Comparison of ENCODE assay signal across 19 cellular contexts in genomic region chrX:70504772-70505450, GRCh38.
DNase-seq lines count a peak whose midpoint lies in the region; ATAC-seq and TF ChIP-seq lines count a peak whose summit lies in the region.
"Had no signal": no experiment of that assay in that cellular context is flagged by ENCODE, and none has a peak within 500 bp of the region (broad histone marks: within the 10 kb centered on the region; RNA-seq: fewer than 3 reads in every experiment).

No MANE protein-coding gene starts in this region.

- intact Hi-C loops in activated naive CD4-positive, alpha-beta T cell treated with anti-CD3 and anti-CD28 coated beads for 36 hours (cut with micrococcal nuclease), result loop anchor here (5.0 kb wide), 1 partner anchor 33 kb away; no protein-coding TSS in a partner anchor
- intact Hi-C loops in activated CD4-positive, alpha-beta memory T cell treated with anti-CD3 and anti-CD28 coated beads for 36 hours (cut with micrococcal nuclease), result loop anchor here (2.0 to 5.0 kb wide), 2 partner anchors 47 to 50 kb away; no protein-coding TSS in a partner anchor

- CTCF ChIA-PET in activated naive CD4-positive, alpha-beta T cell treated with anti-CD3 and anti-CD28 coated beads for 36 hours (lab: Charles Lee), result no interaction called here
- CTCF ChIA-PET in activated CD4-positive, alpha-beta memory T cell treated with anti-CD3 and anti-CD28 coated beads for 36 hours (lab: Charles Lee), result interaction anchor here (0.8 to 1.2 kb wide), 3 partner anchors 49 to 89 kb away, joined by 3 to 4 read pairs (median 3); no protein-coding TSS in a partner anchor

- no peak overlapping the region for H3K4me3 ChIP-seq in epithelial cell of esophagus (ENCODE audit: low read length)
- H3K4me3 ChIP-seq: cardiac muscle cell, left ventricle myocardium inferior, psoas muscle, spleen, upper lobe of left lung had no signal

- H3K27me3 Mint-ChIP-seq in activated naive CD4-positive, alpha-beta T cell treated with anti-CD3 and anti-CD28 coated beads for 36 hours (ENCODE audit: low read depth), result peaks cover 2% of the 10 kb centered on the region
- H3K27me3 Mint-ChIP-seq in activated CD4-positive, alpha-beta memory T cell treated with anti-CD3 and anti-CD28 coated beads for 36 hours, result no peaks in the 10 kb centered on the region
- H3K27me3 Mint-ChIP-seq in stimulated activated naive CD8-positive, alpha-beta T cell treated with anti-CD3 and anti-CD28 coated beads, Interleukin-15, Interleukin-2, amounts not matched to agents 100 ng/mL and 50 ng/mL, for 24 hours, result no peaks in the 10 kb centered on the region
- H3K27me3 Mint-ChIP-seq: activated naive CD8-positive, alpha-beta T cell treated with anti-CD3 and anti-CD28 coated beads, Interleukin-2, amount 10 ng/mL, durations not matched to agents 7 days and 5 days had no signal

- DNase-seq in activated naive CD4-positive, alpha-beta T cell treated with anti-CD3 and anti-CD28 coated beads for 36 hours, result peak; percentile 13
- DNase-seq in activated naive CD4-positive, alpha-beta T cell treated with anti-CD3 and anti-CD28 coated beads, Interleukin-2, amount 50 U/mL, for 16 hours, result no peak
- peak; percentile 77 for DNase-seq in activated CD4-positive, alpha-beta memory T cell treated with anti-CD3 and anti-CD28 coated beads for 36 hours
- DNase-seq in epithelial cell of esophagus (ENCODE audit: low read depth), result peak; percentile 48
- no peak for DNase-seq in NCI-H2171 treated with DMSO at 0.1 percent for 48 hours (lab: John Stamatoyannopoulos, UW)
- DNase-seq in T1000 (lab: John Stamatoyannopoulos, UW), result no peak
- DNase-seq: activated naive CD8-positive, alpha-beta T cell treated with anti-CD3 and anti-CD28 coated beads, Interleukin-2, amount 10 ng/mL, durations not matched to agents 7 days and 5 days; foreskin fibroblast; left ventricle myocardium inferior; naive B cell; NCI-H1694 treated with DMSO at 0.1 percent for 48 hours; NCI-H524; psoas muscle; spleen; upper lobe of left lung had no signal

- POLR2A ChIA-PET in activated CD4-positive, alpha-beta memory T cell treated with anti-CD3 and anti-CD28 coated beads for 36 hours (lab: Charles Lee), result interaction anchor here (1.3 kb wide), 1 partner anchor 48 kb away, joined by 4 read pairs; no protein-coding TSS in a partner anchor

- H3K4me3 Mint-ChIP-seq in activated naive CD4-positive, alpha-beta T cell treated with anti-CD3 and anti-CD28 coated beads for 36 hours, result no peak overlapping the region
- H3K4me3 Mint-ChIP-seq in activated CD4-positive, alpha-beta memory T cell treated with anti-CD3 and anti-CD28 coated beads for 36 hours, result peak overlapping the region; percentile 12
- H3K4me3 Mint-ChIP-seq in stimulated activated naive CD8-positive, alpha-beta T cell treated with anti-CD3 and anti-CD28 coated beads, Interleukin-15, Interleukin-2, amounts not matched to agents 100 ng/mL and 50 ng/mL, for 24 hours, result no peak overlapping the region
- H3K4me3 Mint-ChIP-seq: activated naive CD8-positive, alpha-beta T cell treated with anti-CD3 and anti-CD28 coated beads, Interleukin-2, amount 10 ng/mL, durations not matched to agents 7 days and 5 days; naive B cell had no signal

- TF ChIP-seq CTCF in epithelial cell of esophagus (IDR thresholded peaks at IDR 0.05; ENCODE audit: insufficient read depth, low read depth, low read length, missing control alignments), result no peak

- no peaks in the 10 kb centered on the region for H3K9me3 Mint-ChIP-seq in activated naive CD4-positive, alpha-beta T cell treated with anti-CD3 and anti-CD28 coated beads for 36 hours
- no peaks in the 10 kb centered on the region for H3K9me3 Mint-ChIP-seq in activated CD4-positive, alpha-beta memory T cell treated with anti-CD3 and anti-CD28 coated beads for 36 hours
- H3K9me3 Mint-ChIP-seq in stimulated activated naive CD8-positive, alpha-beta T cell treated with anti-CD3 and anti-CD28 coated beads, Interleukin-15, Interleukin-2, amounts not matched to agents 100 ng/mL and 50 ng/mL, for 24 hours, result no peaks in the 10 kb centered on the region

- peaks cover 13% of the 10 kb centered on the region for H3K4me1 Mint-ChIP-seq in activated naive CD4-positive, alpha-beta T cell treated with anti-CD3 and anti-CD28 coated beads for 36 hours (ENCODE audit: low read depth)
- H3K4me1 Mint-ChIP-seq in activated CD4-positive, alpha-beta memory T cell treated with anti-CD3 and anti-CD28 coated beads for 36 hours (ENCODE audit: low read depth), result peaks cover 37% of the 10 kb centered on the region
- H3K4me1 Mint-ChIP-seq in stimulated activated naive CD8-positive, alpha-beta T cell treated with anti-CD3 and anti-CD28 coated beads, Interleukin-15, Interleukin-2, amounts not matched to agents 100 ng/mL and 50 ng/mL, for 24 hours (ENCODE audit: low read depth), result peaks cover 30% of the 10 kb centered on the region

- no peak overlapping the region for H3K27ac Mint-ChIP-seq in activated naive CD4-positive, alpha-beta T cell treated with anti-CD3 and anti-CD28 coated beads for 36 hours
- peak overlapping the region; percentile 69 for H3K27ac Mint-ChIP-seq in activated CD4-positive, alpha-beta memory T cell treated with anti-CD3 and anti-CD28 coated beads for 36 hours
- H3K27ac Mint-ChIP-seq in stimulated activated naive CD8-positive, alpha-beta T cell treated with anti-CD3 and anti-CD28 coated beads, Interleukin-15, Interleukin-2, amounts not matched to agents 100 ng/mL and 50 ng/mL, for 24 hours, result peak overlapping the region; percentile 63
- H3K27ac Mint-ChIP-seq: activated naive CD8-positive, alpha-beta T cell treated with anti-CD3 and anti-CD28 coated beads, Interleukin-2, amount 10 ng/mL, durations not matched to agents 7 days and 5 days; naive B cell had no signal

- H3K36me3 Mint-ChIP-seq in activated naive CD4-positive, alpha-beta T cell treated with anti-CD3 and anti-CD28 coated beads for 36 hours (ENCODE audit: low read depth), result no peaks in the 10 kb centered on the region
- no peaks in the 10 kb centered on the region for H3K36me3 Mint-ChIP-seq in activated CD4-positive, alpha-beta memory T cell treated with anti-CD3 and anti-CD28 coated beads for 36 hours
- H3K36me3 Mint-ChIP-seq in stimulated activated naive CD8-positive, alpha-beta T cell treated with anti-CD3 and anti-CD28 coated beads, Interleukin-15, Interleukin-2, amounts not matched to agents 100 ng/mL and 50 ng/mL, for 24 hours (ENCODE audit: low read depth), result peaks cover under 1% of the 10 kb centered on the region

- no peak for ATAC-seq in HG03571 (IDR thresholded peaks at IDR 0.05; ENCODE audit: unreplicated experiment)
- ATAC-seq: psoas muscle, SK-N-SH treated with all-trans-retinoic acid at 6 μM for 48 hours had no signal

Comparison
In these comparisons a context has a peak if more than half of its experiments do, and no peak if none do; other contexts are left out.
1. DNase-seq: peak in activated naive CD4-positive, alpha-beta T cell treated with anti-CD3 and anti-CD28 coated beads for 36 hours (single experiment), activated CD4-positive, alpha-beta memory T cell treated with anti-CD3 and anti-CD28 coated beads for 36 hours (single experiment) and epithelial cell of esophagus (single experiment); none in activated naive CD4-positive, alpha-beta T cell treated with anti-CD3 and anti-CD28 coated beads, Interleukin-2, amount 50 U/mL, for 16 hours (single experiment), NCI-H2171 treated with DMSO at 0.1 percent for 48 hours (single experiment) and T1000 (single experiment).